8 cellular contexts compared by ENCODE assay signal in genomic region chr20:57707849-57708693, GRCh38. TPM values are rescaled to one million over a fixed set of nuclear protein-coding genes. Genes with fewer than 3 reads are reported as not detected.
A peak's percentile ranks its signal among the peaks of the same experiment; 100 is the strongest.
DNase-seq lines count a peak whose midpoint lies in the region; ATAC-seq lines count a peak whose summit lies in the region.

No MANE protein-coding gene starts in this region.

- H3K27me3 Mint-ChIP-seq in activated naive CD4-positive, alpha-beta T cell treated with anti-CD3 and anti-CD28 coated beads, Interleukin-2, amount 50 U/mL, for 24 hours, result no peaks in the 10 kb centered on the region
- peaks cover 63% of the 10 kb centered on the region for H3K27me3 Mint-ChIP-seq in dendritic cell treated with granulocyte-macrophage colony-stimulating factor and Interleukin-4, amounts not matched to agents 40 ng/mL and 50 ng/mL, for 4 days

- ATAC-seq in aorta (ENCODE audit: low FRiP score), result peak; percentile 17

- 3 to 8% methylated on average over 23 of the region's 23 CpGs for WGBS in aorta, 2 donors

- H3K9me3 Mint-ChIP-seq in activated naive CD4-positive, alpha-beta T cell treated with anti-CD3 and anti-CD28 coated beads, Interleukin-2, amount 50 U/mL, for 24 hours, result no peaks in the 10 kb centered on the region
- H3K9me3 Mint-ChIP-seq in dendritic cell treated with granulocyte-macrophage colony-stimulating factor and Interleukin-4, amounts not matched to agents 40 ng/mL and 50 ng/mL, for 4 days, result no peaks in the 10 kb centered on the region

- peak overlapping the region; percentile 24 to 93 for H3K27ac ChIP-seq in aorta (ENCODE audit: low read depth in 1 of 2, low read length in 2 of 2)

- H3K4me3 ChIP-seq in mucosa of stomach (ENCODE audit: low read length), result peak overlapping the region; percentile 12
- H3K4me3 ChIP-seq in aorta (ENCODE audit: low read length in 2 of 2), result peak overlapping the region; percentile 91 to 92

- peaks cover 27% of the 10 kb centered on the region for H3K27me3 ChIP-seq in mucosa of stomach (ENCODE audit: control insufficient read depth, insufficient read depth, low read length)
- H3K27me3 ChIP-seq in aorta (ENCODE audit: control insufficient read depth in 1 of 2, insufficient read depth in 2 of 2, low read length in 1 of 2), result no peaks in the 10 kb centered on the region

- H3K36me3 ChIP-seq in mucosa of stomach (ENCODE audit: control insufficient read depth, insufficient read depth, low read length), result no peaks in the 10 kb centered on the region
- no peaks in the 10 kb centered on the region for H3K36me3 ChIP-seq in aorta (ENCODE audit: control insufficient read depth in 1 of 2, insufficient read depth in 2 of 2, low read length in 1 of 2)

- peaks cover 44% of the 10 kb centered on the region for H3K4me1 Mint-ChIP-seq in activated naive CD4-positive, alpha-beta T cell treated with anti-CD3 and anti-CD28 coated beads, Interleukin-2, amount 50 U/mL, for 24 hours
- peaks cover 24% of the 10 kb centered on the region for H3K4me1 Mint-ChIP-seq in dendritic cell treated with granulocyte-macrophage colony-stimulating factor and Interleukin-4, amounts not matched to agents 40 ng/mL and 50 ng/mL, for 4 days (ENCODE audit: low read depth)

- H3K9me3 ChIP-seq in mucosa of stomach (ENCODE audit: control insufficient read depth, low read length) (no peaks in the 10 kb centered on the region), aorta (ENCODE audit: control insufficient read depth, low read length) (no peaks in the 10 kb centered on the region)

- peaks cover 18% of the 10 kb centered on the region for H3K4me1 ChIP-seq in mucosa of stomach (ENCODE audit: control insufficient read depth, insufficient read depth, low read length)
- no peaks in the 10 kb centered on the region for H3K4me1 ChIP-seq in aorta (ENCODE audit: control insufficient read depth in 1 of 2, insufficient read depth in 2 of 2, low read length in 2 of 2)

- H3K36me3 Mint-ChIP-seq in activated naive CD4-positive, alpha-beta T cell treated with anti-CD3 and anti-CD28 coated beads, Interleukin-2, amount 50 U/mL, for 24 hours, result no peaks in the 10 kb centered on the region
- peaks cover 5% of the 10 kb centered on the region for H3K36me3 Mint-ChIP-seq in dendritic cell treated with granulocyte-macrophage colony-stimulating factor and Interleukin-4, amounts not matched to agents 40 ng/mL and 50 ng/mL, for 4 days (ENCODE audit: low read depth)

- intact Hi-C loops in dendritic cell treated with granulocyte-macrophage colony-stimulating factor and Interleukin-4, amounts not matched to agents 40 ng/mL and 50 ng/mL, for 4 days (cut with micrococcal nuclease), result no loop called here
- intact Hi-C loops in aorta (cut with DNase I), result loop anchor here (5.0 kb wide), 1 partner anchor 46 kb away; no protein-coding TSS in a partner anchor

- H3K4me3 Mint-ChIP-seq in activated naive CD4-positive, alpha-beta T cell treated with anti-CD3 and anti-CD28 coated beads, Interleukin-2, amount 50 U/mL, for 24 hours, result peak overlapping the region; percentile 90
- H3K4me3 Mint-ChIP-seq in dendritic cell treated with granulocyte-macrophage colony-stimulating factor and Interleukin-4, amounts not matched to agents 40 ng/mL and 50 ng/mL, for 4 days, result peak overlapping the region; percentile 57

- H3K27ac Mint-ChIP-seq in activated naive CD4-positive, alpha-beta T cell treated with anti-CD3 and anti-CD28 coated beads, Interleukin-2, amount 50 U/mL, for 24 hours, result peak overlapping the region; percentile 80
- peak overlapping the region; percentile 26 for H3K27ac Mint-ChIP-seq in dendritic cell treated with granulocyte-macrophage colony-stimulating factor and Interleukin-4, amounts not matched to agents 40 ng/mL and 50 ng/mL, for 4 days

- DNase-seq in activated naive CD4-positive, alpha-beta T cell (lab: John Stamatoyannopoulos, UW), result no peak
- no peak for DNase-seq in aorta
- no peak for DNase-seq in NCI-H187 (lab: John Stamatoyannopoulos, UW)
- DNase-seq in SW480 (ENCODE audit: low spot score), result no peak
- no peak for DNase-seq in cerebellar nuclear complex (lab: John Stamatoyannopoulos, UW)

- H3K9ac ChIP-seq in mucosa of stomach (ENCODE audit: low read length), result peak overlapping the region; percentile 50

RNA-seq across cellular contexts. Expression of gene PMEPA1, which starts 1.7 kb away (rescaled TPM):
- 100 to 1,000 TPM; 167 to 188 TPM for total RNA-seq in aorta
- 10 to 100 TPM; 31.4 to 46.7 TPM for polyA plus RNA-seq in aorta
